ENCODE assay signal across 8 cellular contexts in the genomic region with DNA sequence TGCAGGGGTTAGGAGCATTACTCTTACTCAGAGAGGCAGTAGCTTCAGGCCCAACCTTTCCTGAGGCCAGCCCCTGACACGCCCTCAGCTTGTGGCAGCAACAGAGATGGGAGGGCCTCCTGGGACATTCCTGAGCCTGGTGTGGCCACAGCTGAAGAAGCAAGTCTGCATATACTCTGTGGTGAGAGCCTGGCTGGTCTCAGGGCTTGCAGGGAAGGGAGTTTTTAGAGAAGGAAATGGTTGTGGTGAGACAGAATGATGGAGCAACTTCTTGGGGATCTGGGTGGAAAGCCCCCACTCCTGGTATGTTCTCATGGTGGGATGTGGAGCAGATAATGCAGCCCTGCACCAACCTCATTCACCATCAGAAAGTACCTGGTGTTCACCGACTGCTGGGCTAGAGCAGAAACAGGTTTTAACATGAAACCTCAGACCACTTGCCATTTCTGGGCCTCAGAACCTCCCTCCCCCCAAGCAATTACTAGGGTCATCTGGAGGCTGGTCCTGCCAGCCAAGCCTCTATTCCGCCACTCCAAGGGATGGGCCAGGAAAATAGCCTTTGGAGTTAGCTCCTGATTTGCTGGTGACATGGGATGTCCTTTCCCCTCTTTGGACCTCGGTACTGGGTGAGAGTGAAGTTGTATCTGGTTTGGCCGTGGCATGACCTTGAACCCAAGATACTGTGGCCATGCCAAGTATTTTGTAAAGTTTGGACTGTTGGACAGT. TPM values are rescaled to one million over a fixed set of nuclear protein-coding genes. Genes with fewer than 3 reads are reported as not detected.
A peak's percentile ranks its signal among the peaks of the same experiment; 100 is the strongest.
DNase-seq lines count a peak whose midpoint lies in the region; ATAC-seq and TF ChIP-seq lines count a peak whose summit lies in the region.

No MANE protein-coding gene starts in this region.

- peak; percentile 99 for DNase-seq in NB4 (ENCODE audit: low read depth)
- DNase-seq in activated CD8-positive, alpha-beta T cell treated with anti-CD3 and anti-CD28 coated beads, Interleukin-2, amount 10 ng/mL, durations not matched to agents 7 days and 5 days, result peak; percentile 64
- peak; percentile 89 to 99 for DNase-seq in fibroblast of lung (ENCODE audit: low read depth in 2 of 2)
- no peak for DNase-seq in middle frontal gyrus (ENCODE audit: extremely low spot score, low spot score)

- H3K4me1 ChIP-seq in fibroblast of lung (ENCODE audit: control insufficient read depth, extremely low read depth, insufficient read depth, low read length) (peaks cover 41% of the 10 kb centered on the region), neutrophil (ENCODE audit: control insufficient read depth in 1 of 2, insufficient read depth in 1 of 2, low read depth in 1 of 2, low read length in 1 of 2) (peaks cover 98 to 99% of the 10 kb centered on the region in 2 experiments)

- H3K36me3 Mint-ChIP-seq in activated CD8-positive, alpha-beta T cell treated with anti-CD3 and anti-CD28 coated beads, Interleukin-2, amount 10 ng/mL, durations not matched to agents 7 days and 5 days (ENCODE audit: low read depth), result peaks cover 2% of the 10 kb centered on the region

- ATAC-seq in GM18499 (IDR thresholded peaks at IDR 0.05; ENCODE audit: insufficient read depth, unreplicated experiment) (peak; percentile 60), HG02798 (IDR thresholded peaks at IDR 0.05; ENCODE audit: poor library complexity, unreplicated experiment) (peak; percentile 86)
- ATAC-seq in activated CD8-positive, alpha-beta T cell treated with anti-CD3 and anti-CD28 coated beads, Interleukin-2, amount 10 ng/mL, durations not matched to agents 7 days and 5 days, result peak; percentile 79

- no peaks in the 10 kb centered on the region for H4K20me1 ChIP-seq in fibroblast of lung (ENCODE audit: control insufficient read depth, extremely low read depth, insufficient read depth, low read length)

- no peaks in the 10 kb centered on the region for H3K36me3 ChIP-seq in fibroblast of lung (ENCODE audit: control insufficient read depth, insufficient read depth, low read length)
- H3K36me3 ChIP-seq in neutrophil, result no peaks in the 10 kb centered on the region

- H3K27me3 Mint-ChIP-seq in activated CD8-positive, alpha-beta T cell treated with anti-CD3 and anti-CD28 coated beads, Interleukin-2, amount 10 ng/mL, durations not matched to agents 7 days and 5 days (ENCODE audit: low read depth), result no peaks in the 10 kb centered on the region

- H3K4me2 ChIP-seq in fibroblast of lung (ENCODE audit: extremely low read depth, insufficient read depth, low read length), result peak overlapping the region; percentile 40

- H3K9ac ChIP-seq in fibroblast of lung (ENCODE audit: insufficient read depth, low read length), result peak overlapping the region; percentile 5

- H3K27ac ChIP-seq in 22Rv1, result peak overlapping the region; percentile 25
- peak overlapping the region; percentile 78 for H3K27ac ChIP-seq in fibroblast of lung (ENCODE audit: insufficient read depth, low read length)
- H3K27ac ChIP-seq in neutrophil, result peak overlapping the region; percentile 100

- H3K9me3 ChIP-seq in fibroblast of lung (ENCODE audit: control insufficient read depth, insufficient read depth, low read depth, low read length) (no peaks in the 10 kb centered on the region), neutrophil (no peaks in the 10 kb centered on the region)

- no peaks in the 10 kb centered on the region for H3K79me2 ChIP-seq in fibroblast of lung (ENCODE audit: control insufficient read depth, insufficient read depth, low read length)

- POLR2A ChIA-PET in activated CD8-positive, alpha-beta T cell treated with anti-CD3 and anti-CD28 coated beads, Interleukin-2, amount 10 ng/mL, durations not matched to agents 7 days and 5 days (lab: Charles Lee), result interaction anchor here (0.5 to 2.4 kb wide), 7 partner anchors 9 to 53 kb away, joined by 3 to 14 read pairs (median 5); no protein-coding TSS in a partner anchor

- no peak for TF ChIP-seq CTCF in 22Rv1 (IDR thresholded peaks at IDR 0.05)
- no peak for TF ChIP-seq CTCF in NB4 (IDR thresholded peaks at IDR 0.05; ENCODE audit: low read depth, low read length)
- no peak for TF ChIP-seq CTCF in fibroblast of lung (conservative IDR thresholded peaks at IDR 0.05 in 1 of 2, IDR thresholded peaks at IDR 0.05 in 1 of 2; ENCODE audit: low read depth in 1 of 2, low read length in 2 of 2)
- peak; percentile 17 for TF ChIP-seq CTCF in neutrophil (IDR thresholded peaks at IDR 0.05)

- H3K27me3 ChIP-seq in fibroblast of lung (ENCODE audit: control insufficient read depth, insufficient read depth, low read length), result no peaks in the 10 kb centered on the region
- H3K27me3 ChIP-seq in neutrophil, result no peaks in the 10 kb centered on the region

- H3K4me1 Mint-ChIP-seq in activated CD8-positive, alpha-beta T cell treated with anti-CD3 and anti-CD28 coated beads, Interleukin-2, amount 10 ng/mL, durations not matched to agents 7 days and 5 days (ENCODE audit: low read depth), result peaks cover 59% of the 10 kb centered on the region

- no peaks in the 10 kb centered on the region for H3K9me3 Mint-ChIP-seq in activated CD8-positive, alpha-beta T cell treated with anti-CD3 and anti-CD28 coated beads, Interleukin-2, amount 10 ng/mL, durations not matched to agents 7 days and 5 days (ENCODE audit: insufficient read depth)

- no peak for TF ChIP-seq POLR2A in NB4 (IDR thresholded peaks at IDR 0.05; ENCODE audit: extremely low read depth, insufficient read length)

- H3K4me3 ChIP-seq in NB4 (ENCODE audit: low read depth, low read length), result no peak overlapping the region
- H3K4me3 ChIP-seq in fibroblast of lung (replicated peaks in 1 of 4; ENCODE audit: control extremely low read depth in 1 of 4, insufficient read depth in 1 of 4, low read depth in 3 of 4, low read length in 4 of 4), result no peak overlapping the region
- peak overlapping the region; percentile 44 to 53 for H3K4me3 ChIP-seq in neutrophil (ENCODE audit: low read depth in 1 of 2, low read length in 1 of 2)

- H3K27ac Mint-ChIP-seq in activated CD8-positive, alpha-beta T cell treated with anti-CD3 and anti-CD28 coated beads, Interleukin-2, amount 10 ng/mL, durations not matched to agents 7 days and 5 days, result peak overlapping the region; percentile 70

- CTCF ChIA-PET in activated CD8-positive, alpha-beta T cell treated with anti-CD3 and anti-CD28 coated beads, Interleukin-2, amount 10 ng/mL, durations not matched to agents 7 days and 5 days (lab: Charles Lee), result interaction anchor here (0.7 to 1.5 kb wide), 10 partner anchors 8 to 120 kb away, joined by 3 to 5 read pairs (median 3); no protein-coding TSS in a partner anchor

- H3K4me3 Mint-ChIP-seq in activated CD8-positive, alpha-beta T cell treated with anti-CD3 and anti-CD28 coated beads, Interleukin-2, amount 10 ng/mL, durations not matched to agents 7 days and 5 days, result peak overlapping the region; percentile 3

- no peak overlapping the region for H2AFZ ChIP-seq in fibroblast of lung (ENCODE audit: low read length)

RNA-seq across cellular contexts. Expression of a gene that starts 28.0 kb away (rescaled TPM):
- 10 to 100 TPM; 14.0 to 15.8 TPM for total RNA-seq in activated CD8-positive, alpha-beta T cell treated with anti-CD3 and anti-CD28 coated beads, Interleukin-2, amount 10 ng/mL, durations not matched to agents 7 days and 5 days
- 12.3 and 15.4 TPM in 2 replicates for total RNA-seq in fibroblast of lung
- polyA plus RNA-seq in fibroblast of lung, result 10.1 and 11.3 TPM in 2 replicates
- 6.9 and 9.4 TPM in 2 replicates for polyA plus RNA-seq in fibroblast of lung (2012)
- polyA minus RNA-seq in fibroblast of lung (ENCODE audit: low replicate concordance), result 9.0 and 9.3 TPM in 2 replicates

RNA-seq across cellular contexts. Expression of a gene that starts 44.0 kb away (rescaled TPM):
- total RNA-seq in activated CD8-positive, alpha-beta T cell treated with anti-CD3 and anti-CD28 coated beads, Interleukin-2, amount 10 ng/mL, durations not matched to agents 7 days and 5 days, result 100 to 1,000 TPM; 206 to 215 TPM
- 59.3 and 62.6 TPM in 2 replicates for total RNA-seq in fibroblast of lung
- polyA plus RNA-seq in fibroblast of lung, result 141 and 155 TPM in 2 replicates
- polyA plus RNA-seq in fibroblast of lung (2012), result 112 and 129 TPM in 2 replicates
- 38.5 and 43.7 TPM in 2 replicates for polyA minus RNA-seq in fibroblast of lung (ENCODE audit: low replicate concordance)

Comparison
In these comparisons a context has a peak if more than half of its experiments do, and no peak if none do; other contexts are left out.
1. H3K27ac ChIP-seq: peak in every context shown above with its lines; median percentile 100 in neutrophil; 78 in fibroblast of lung; 25 in 22Rv1.
2. H3K4me3 ChIP-seq: peak in neutrophil (2 of 2); none in NB4 (single experiment) and fibroblast of lung (0 of 4).
3. Peak in every context shown above with its lines, with median percentiles within 50 percentile points of each other: ATAC-seq.